1 cellular context compared by ENCODE assay signal in the genomic region with DNA sequence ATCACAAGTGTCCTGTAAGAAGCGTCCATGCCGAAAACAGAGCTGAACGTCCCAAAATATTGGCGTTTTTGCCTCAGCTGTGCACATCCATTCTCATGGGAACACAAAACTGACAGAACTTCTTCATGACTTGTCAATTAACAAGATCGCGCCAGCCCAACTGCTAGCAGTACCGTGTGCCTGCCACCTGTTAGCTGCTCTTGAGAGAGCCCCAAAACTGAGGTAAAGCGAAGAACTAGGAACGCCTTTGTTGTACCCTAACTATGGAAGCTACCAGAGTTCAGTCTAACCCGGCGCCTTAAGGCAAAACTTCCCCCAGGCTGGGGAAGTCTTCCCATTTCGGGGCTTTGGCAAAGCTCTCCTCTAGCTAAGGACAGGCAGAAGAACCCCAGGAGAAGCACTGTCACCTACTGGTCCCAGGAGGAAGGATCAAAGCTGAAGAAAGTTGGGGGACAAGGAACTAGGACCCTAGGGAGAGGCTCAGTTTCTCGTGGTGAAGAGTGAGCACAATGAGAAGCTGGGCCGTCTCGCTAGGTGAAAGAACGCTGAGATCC.
A peak's percentile ranks its signal among the peaks of the same experiment; 100 is the strongest.
TF ChIP-seq lines count a peak whose summit lies in the region.

No MANE protein-coding gene starts in this region.

TF ChIP-seq in GM12878, 131 proteins besides CTCF, POLR2A, EP300 and RAD21 (continued from another document and continues in another):
- TF ChIP-seq SPI1 (IDR thresholded peaks at IDR 0.05; ENCODE audit: borderline replicate concordance, insufficient read depth, low read depth, low read length) (0 out of 2 replicates have a peak, but pooled peaks have one; percentile 4), GABPA (IDR thresholded peaks at IDR 0.05; ENCODE audit: low read depth) (no peak), RB1 (IDR thresholded peaks at IDR 0.05; ENCODE audit: borderline replicate concordance) (0 out of 2 replicates have a peak, but pooled peaks have one; percentile 34), MTA2 (IDR thresholded peaks at IDR 0.05; ENCODE audit: low read depth) (no peak), BHLHE40 (IDR thresholded peaks at IDR 0.05; ENCODE audit: borderline replicate concordance in 1 of 2, low read depth in 2 of 2, low read length in 1 of 2) (no peak), BACH1 (IDR thresholded peaks at IDR 0.05; ENCODE audit: borderline replicate concordance) (no peak), SIX5 (IDR thresholded peaks at IDR 0.05; ENCODE audit: low read depth, low read length, severe bottlenecking) (no peak), CBFB (IDR thresholded peaks at IDR 0.05; ENCODE audit: low read depth) (no peak), BRCA1 (IDR thresholded peaks at IDR 0.05; ENCODE audit: low read depth, low read length) (no peak), MXI1 (IDR thresholded peaks at IDR 0.05; ENCODE audit: low read depth, low read length) (no peak), ZZZ3 (IDR thresholded peaks at IDR 0.05; ENCODE audit: control insufficient read depth, insufficient read length, low read depth) (no peak), POLR2AphosphoS5 (IDR thresholded peaks at IDR 0.05; ENCODE audit: low read length) (no peak), KLF5 (IDR thresholded peaks at IDR 0.05; ENCODE audit: partially characterized antibody) (no peak), TARDBP (IDR thresholded peaks at IDR 0.05; ENCODE audit: borderline replicate concordance) (no peak; the same call in 1 of the 2 replicates), ZNF207 (IDR thresholded peaks at IDR 0.05; ENCODE audit: borderline replicate concordance) (no peak), SMAD1 (IDR thresholded peaks at IDR 0.05; ENCODE audit: low read depth, partially characterized antibody) (no peak), KAT2A (conservative IDR thresholded peaks at IDR 0.05; ENCODE audit: control insufficient read depth, low read depth, low read length) (no peak), RCOR1 (conservative IDR thresholded peaks at IDR 0.05; ENCODE audit: low read depth, low read length) (no peak), CHD2 (IDR thresholded peaks at IDR 0.05; ENCODE audit: borderline replicate concordance, low read depth, low read length) (no peak), EED (IDR thresholded peaks at IDR 0.05; ENCODE audit: low read depth) (no peak), SMAD5 (IDR thresholded peaks at IDR 0.05; ENCODE audit: low read depth) (no peak), IKZF2 (IDR thresholded peaks at IDR 0.05) (peak in 1 of 2 experiments; percentile 49; a peak in 1 of 4 replicates), CBX3 (IDR thresholded peaks at IDR 0.05; ENCODE audit: borderline replicate concordance, low read depth) (no peak), CREB1 (IDR thresholded peaks at IDR 0.05; ENCODE audit: low read depth) (no peak), CHD1 (IDR thresholded peaks at IDR 0.05; ENCODE audit: low read depth, low read length) (0 out of 2 replicates have a peak, but pooled peaks have one; percentile 16), CHD4 (IDR thresholded peaks at IDR 0.05) (no peak), WRNIP1 (IDR thresholded peaks at IDR 0.05; ENCODE audit: borderline replicate concordance, low read depth, low read length) (no peak), SIN3A (IDR thresholded peaks at IDR 0.05; ENCODE audit: low read depth, low read length) (no peak), ZNF622 (IDR thresholded peaks at IDR 0.05) (no peak)
- TF ChIP-seq, protein P1, sequence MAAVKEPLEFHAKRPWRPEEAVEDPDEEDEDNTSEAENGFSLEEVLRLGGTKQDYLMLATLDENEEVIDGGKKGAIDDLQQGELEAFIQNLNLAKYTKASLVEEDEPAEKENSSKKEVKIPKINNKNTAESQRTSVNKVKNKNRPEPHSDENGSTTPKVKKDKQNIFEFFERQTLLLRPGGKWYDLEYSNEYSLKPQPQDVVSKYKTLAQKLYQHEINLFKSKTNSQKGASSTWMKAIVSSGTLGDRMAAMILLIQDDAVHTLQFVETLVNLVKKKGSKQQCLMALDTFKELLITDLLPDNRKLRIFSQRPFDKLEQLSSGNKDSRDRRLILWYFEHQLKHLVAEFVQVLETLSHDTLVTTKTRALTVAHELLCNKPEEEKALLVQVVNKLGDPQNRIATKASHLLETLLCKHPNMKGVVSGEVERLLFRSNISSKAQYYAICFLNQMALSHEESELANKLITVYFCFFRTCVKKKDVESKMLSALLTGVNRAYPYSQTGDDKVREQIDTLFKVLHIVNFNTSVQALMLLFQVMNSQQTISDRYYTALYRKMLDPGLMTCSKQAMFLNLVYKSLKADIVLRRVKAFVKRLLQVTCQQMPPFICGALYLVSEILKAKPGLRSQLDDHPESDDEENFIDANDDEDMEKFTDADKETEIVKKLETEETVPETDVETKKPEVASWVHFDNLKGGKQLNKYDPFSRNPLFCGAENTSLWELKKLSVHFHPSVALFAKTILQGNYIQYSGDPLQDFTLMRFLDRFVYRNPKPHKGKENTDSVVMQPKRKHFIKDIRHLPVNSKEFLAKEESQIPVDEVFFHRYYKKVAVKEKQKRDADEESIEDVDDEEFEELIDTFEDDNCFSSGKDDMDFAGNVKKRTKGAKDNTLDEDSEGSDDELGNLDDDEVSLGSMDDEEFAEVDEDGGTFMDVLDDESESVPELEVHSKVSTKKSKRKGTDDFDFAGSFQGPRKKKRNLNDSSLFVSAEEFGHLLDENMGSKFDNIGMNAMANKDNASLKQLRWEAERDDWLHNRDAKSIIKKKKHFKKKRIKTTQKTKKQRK (IDR thresholded peaks at IDR 0.05; ENCODE audit: low read depth, low read length): no peak
- TF ChIP-seq, protein P2, sequence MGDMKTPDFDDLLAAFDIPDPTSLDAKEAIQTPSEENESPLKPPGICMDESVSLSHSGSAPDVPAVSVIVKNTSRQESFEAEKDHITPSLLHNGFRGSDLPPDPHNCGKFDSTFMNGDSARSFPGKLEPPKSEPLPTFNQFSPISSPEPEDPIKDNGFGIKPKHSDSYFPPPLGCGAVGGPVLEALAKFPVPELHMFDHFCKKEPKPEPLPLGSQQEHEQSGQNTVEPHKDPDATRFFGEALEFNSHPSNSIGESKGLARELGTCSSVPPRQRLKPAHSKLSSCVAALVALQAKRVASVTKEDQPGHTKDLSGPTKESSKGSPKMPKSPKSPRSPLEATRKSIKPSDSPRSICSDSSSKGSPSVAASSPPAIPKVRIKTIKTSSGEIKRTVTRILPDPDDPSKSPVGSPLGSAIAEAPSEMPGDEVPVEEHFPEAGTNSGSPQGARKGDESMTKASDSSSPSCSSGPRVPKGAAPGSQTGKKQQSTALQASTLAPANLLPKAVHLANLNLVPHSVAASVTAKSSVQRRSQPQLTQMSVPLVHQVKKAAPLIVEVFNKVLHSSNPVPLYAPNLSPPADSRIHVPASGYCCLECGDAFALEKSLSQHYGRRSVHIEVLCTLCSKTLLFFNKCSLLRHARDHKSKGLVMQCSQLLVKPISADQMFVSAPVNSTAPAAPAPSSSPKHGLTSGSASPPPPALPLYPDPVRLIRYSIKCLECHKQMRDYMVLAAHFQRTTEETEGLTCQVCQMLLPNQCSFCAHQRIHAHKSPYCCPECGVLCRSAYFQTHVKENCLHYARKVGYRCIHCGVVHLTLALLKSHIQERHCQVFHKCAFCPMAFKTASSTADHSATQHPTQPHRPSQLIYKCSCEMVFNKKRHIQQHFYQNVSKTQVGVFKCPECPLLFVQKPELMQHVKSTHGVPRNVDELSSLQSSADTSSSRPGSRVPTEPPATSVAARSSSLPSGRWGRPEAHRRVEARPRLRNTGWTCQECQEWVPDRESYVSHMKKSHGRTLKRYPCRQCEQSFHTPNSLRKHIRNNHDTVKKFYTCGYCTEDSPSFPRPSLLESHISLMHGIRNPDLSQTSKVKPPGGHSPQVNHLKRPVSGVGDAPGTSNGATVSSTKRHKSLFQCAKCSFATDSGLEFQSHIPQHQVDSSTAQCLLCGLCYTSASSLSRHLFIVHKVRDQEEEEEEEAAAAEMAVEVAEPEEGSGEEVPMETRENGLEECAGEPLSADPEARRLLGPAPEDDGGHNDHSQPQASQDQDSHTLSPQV (IDR thresholded peaks at IDR 0.05): no peak
- TF ChIP-seq, protein P3, sequence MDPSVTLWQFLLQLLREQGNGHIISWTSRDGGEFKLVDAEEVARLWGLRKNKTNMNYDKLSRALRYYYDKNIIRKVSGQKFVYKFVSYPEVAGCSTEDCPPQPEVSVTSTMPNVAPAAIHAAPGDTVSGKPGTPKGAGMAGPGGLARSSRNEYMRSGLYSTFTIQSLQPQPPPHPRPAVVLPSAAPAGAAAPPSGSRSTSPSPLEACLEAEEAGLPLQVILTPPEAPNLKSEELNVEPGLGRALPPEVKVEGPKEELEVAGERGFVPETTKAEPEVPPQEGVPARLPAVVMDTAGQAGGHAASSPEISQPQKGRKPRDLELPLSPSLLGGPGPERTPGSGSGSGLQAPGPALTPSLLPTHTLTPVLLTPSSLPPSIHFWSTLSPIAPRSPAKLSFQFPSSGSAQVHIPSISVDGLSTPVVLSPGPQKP (IDR thresholded peaks at IDR 0.05; ENCODE audit: low read depth, low read length): no peak
- TF ChIP-seq, protein P4, sequence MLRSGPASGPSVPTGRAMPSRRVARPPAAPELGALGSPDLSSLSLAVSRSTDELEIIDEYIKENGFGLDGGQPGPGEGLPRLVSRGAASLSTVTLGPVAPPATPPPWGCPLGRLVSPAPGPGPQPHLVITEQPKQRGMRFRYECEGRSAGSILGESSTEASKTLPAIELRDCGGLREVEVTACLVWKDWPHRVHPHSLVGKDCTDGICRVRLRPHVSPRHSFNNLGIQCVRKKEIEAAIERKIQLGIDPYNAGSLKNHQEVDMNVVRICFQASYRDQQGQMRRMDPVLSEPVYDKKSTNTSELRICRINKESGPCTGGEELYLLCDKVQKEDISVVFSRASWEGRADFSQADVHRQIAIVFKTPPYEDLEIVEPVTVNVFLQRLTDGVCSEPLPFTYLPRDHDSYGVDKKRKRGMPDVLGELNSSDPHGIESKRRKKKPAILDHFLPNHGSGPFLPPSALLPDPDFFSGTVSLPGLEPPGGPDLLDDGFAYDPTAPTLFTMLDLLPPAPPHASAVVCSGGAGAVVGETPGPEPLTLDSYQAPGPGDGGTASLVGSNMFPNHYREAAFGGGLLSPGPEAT (IDR thresholded peaks at IDR 0.05; ENCODE audit: low read depth): peak; percentile 38; the same call in 1 of the 2 replicates
- TF ChIP-seq, protein P5, sequence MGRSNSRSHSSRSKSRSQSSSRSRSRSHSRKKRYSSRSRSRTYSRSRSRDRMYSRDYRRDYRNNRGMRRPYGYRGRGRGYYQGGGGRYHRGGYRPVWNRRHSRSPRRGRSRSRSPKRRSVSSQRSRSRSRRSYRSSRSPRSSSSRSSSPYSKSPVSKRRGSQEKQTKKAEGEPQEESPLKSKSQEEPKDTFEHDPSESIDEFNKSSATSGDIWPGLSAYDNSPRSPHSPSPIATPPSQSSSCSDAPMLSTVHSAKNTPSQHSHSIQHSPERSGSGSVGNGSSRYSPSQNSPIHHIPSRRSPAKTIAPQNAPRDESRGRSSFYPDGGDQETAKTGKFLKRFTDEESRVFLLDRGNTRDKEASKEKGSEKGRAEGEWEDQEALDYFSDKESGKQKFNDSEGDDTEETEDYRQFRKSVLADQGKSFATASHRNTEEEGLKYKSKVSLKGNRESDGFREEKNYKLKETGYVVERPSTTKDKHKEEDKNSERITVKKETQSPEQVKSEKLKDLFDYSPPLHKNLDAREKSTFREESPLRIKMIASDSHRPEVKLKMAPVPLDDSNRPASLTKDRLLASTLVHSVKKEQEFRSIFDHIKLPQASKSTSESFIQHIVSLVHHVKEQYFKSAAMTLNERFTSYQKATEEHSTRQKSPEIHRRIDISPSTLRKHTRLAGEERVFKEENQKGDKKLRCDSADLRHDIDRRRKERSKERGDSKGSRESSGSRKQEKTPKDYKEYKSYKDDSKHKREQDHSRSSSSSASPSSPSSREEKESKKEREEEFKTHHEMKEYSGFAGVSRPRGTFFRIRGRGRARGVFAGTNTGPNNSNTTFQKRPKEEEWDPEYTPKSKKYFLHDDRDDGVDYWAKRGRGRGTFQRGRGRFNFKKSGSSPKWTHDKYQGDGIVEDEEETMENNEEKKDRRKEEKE (IDR thresholded peaks at IDR 0.05): no peak
- TF ChIP-seq, protein P6, sequence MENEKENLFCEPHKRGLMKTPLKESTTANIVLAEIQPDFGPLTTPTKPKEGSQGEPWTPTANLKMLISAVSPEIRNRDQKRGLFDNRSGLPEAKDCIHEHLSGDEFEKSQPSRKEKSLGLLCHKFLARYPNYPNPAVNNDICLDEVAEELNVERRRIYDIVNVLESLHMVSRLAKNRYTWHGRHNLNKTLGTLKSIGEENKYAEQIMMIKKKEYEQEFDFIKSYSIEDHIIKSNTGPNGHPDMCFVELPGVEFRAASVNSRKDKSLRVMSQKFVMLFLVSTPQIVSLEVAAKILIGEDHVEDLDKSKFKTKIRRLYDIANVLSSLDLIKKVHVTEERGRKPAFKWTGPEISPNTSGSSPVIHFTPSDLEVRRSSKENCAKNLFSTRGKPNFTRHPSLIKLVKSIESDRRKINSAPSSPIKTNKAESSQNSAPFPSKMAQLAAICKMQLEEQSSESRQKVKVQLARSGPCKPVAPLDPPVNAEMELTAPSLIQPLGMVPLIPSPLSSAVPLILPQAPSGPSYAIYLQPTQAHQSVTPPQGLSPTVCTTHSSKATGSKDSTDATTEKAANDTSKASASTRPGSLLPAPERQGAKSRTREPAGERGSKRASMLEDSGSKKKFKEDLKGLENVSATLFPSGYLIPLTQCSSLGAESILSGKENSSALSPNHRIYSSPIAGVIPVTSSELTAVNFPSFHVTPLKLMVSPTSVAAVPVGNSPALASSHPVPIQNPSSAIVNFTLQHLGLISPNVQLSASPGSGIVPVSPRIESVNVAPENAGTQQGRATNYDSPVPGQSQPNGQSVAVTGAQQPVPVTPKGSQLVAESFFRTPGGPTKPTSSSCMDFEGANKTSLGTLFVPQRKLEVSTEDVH (IDR thresholded peaks at IDR 0.05; ENCODE audit: low read depth, partially characterized antibody): no peak
- TF ChIP-seq, protein P7, sequence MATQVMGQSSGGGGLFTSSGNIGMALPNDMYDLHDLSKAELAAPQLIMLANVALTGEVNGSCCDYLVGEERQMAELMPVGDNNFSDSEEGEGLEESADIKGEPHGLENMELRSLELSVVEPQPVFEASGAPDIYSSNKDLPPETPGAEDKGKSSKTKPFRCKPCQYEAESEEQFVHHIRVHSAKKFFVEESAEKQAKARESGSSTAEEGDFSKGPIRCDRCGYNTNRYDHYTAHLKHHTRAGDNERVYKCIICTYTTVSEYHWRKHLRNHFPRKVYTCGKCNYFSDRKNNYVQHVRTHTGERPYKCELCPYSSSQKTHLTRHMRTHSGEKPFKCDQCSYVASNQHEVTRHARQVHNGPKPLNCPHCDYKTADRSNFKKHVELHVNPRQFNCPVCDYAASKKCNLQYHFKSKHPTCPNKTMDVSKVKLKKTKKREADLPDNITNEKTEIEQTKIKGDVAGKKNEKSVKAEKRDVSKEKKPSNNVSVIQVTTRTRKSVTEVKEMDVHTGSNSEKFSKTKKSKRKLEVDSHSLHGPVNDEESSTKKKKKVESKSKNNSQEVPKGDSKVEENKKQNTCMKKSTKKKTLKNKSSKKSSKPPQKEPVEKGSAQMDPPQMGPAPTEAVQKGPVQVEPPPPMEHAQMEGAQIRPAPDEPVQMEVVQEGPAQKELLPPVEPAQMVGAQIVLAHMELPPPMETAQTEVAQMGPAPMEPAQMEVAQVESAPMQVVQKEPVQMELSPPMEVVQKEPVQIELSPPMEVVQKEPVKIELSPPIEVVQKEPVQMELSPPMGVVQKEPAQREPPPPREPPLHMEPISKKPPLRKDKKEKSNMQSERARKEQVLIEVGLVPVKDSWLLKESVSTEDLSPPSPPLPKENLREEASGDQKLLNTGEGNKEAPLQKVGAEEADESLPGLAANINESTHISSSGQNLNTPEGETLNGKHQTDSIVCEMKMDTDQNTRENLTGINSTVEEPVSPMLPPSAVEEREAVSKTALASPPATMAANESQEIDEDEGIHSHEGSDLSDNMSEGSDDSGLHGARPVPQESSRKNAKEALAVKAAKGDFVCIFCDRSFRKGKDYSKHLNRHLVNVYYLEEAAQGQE (IDR thresholded peaks at IDR 0.05; ENCODE audit: low read depth, low read length): no peak
